ENCODE assay signal across 22 cellular contexts in genomic region chr2:54726940-54727339, GRCh38. TPM values are rescaled to one million over a fixed set of nuclear protein-coding genes. Genes with fewer than 3 reads are reported as not detected.
DNase-seq lines count a peak whose midpoint lies in the region; TF ChIP-seq lines count a peak whose summit lies in the region.
"Had no signal": no experiment of that assay in that cellular context is flagged by ENCODE, and none has a peak within 500 bp of the region (broad histone marks: within the 10 kb centered on the region; RNA-seq: fewer than 3 reads in every experiment).

No MANE protein-coding gene starts in this region.

- H3K27me3 Mint-ChIP-seq in neural crest cell (ENCODE audit: low read depth) = peaks cover 47% of the 10 kb centered on the region

- H3K9me3 ChIP-seq in OCI-LY7 (ENCODE audit: low read length) = peaks cover 5% of the 10 kb centered on the region; the same call in 1 of the 2 replicates
- H3K9me3 ChIP-seq: A549, Peyer's patch, SK-N-SH had no signal

- in situ Hi-C loops in G401 (cut with HindIII; ENCODE audit: low sequenced_read_pairs) = no loop called here

- peak overlapping the region; percentile 79 for H3K4me3 ChIP-seq in OCI-LY7 (ENCODE audit: low read depth, low read length, poor library complexity, severe bottlenecking)
- H3K4me3 ChIP-seq in dorsolateral prefrontal cortex = peak overlapping the region in 41 of 59 donors; percentile 1 to 97 (median 88)
- H3K4me3 ChIP-seq: A549, Peyer's patch had no signal

- H3K36me3 Mint-ChIP-seq in neural crest cell (ENCODE audit: low read depth) = no peaks in the 10 kb centered on the region

- H3K36me3 ChIP-seq in OCI-LY7 (ENCODE audit: insufficient read depth, low read length) = peaks cover 51% of the 10 kb centered on the region
- H3K36me3 ChIP-seq: Peyer's patch had no signal

- H3K27me3 ChIP-seq in dorsolateral prefrontal cortex = no peaks in the 10 kb centered on the region
- H3K27me3 ChIP-seq: Peyer's patch had no signal

- peaks cover 23% of the 10 kb centered on the region for H4K20me1 ChIP-seq in OCI-LY7 (ENCODE audit: insufficient read depth, low read length)

- H3K4me3 Mint-ChIP-seq in neural crest cell = peak overlapping the region; percentile 42
- H3K4me3 Mint-ChIP-seq: CD8-positive, alpha-beta T cell had no signal

- intact Hi-C loops in OCI-LY7 (cut with micrococcal nuclease; ENCODE audit: unreplicated experiment) (no loop called here), dorsolateral prefrontal cortex (cut with DNase I) (loop anchor here (10.0 kb wide), 5 partner anchors 238 to 788 kb away; partner anchors contain the start of gene CFAP36 (in 1 of the 2))

- TSS peak; percentile 11 for BruUV-seq in OCI-LY7 (replicated peaks; lab: Mats Ljungman, UMichigan)

- peaks cover 22% of the 10 kb centered on the region for H3K4me1 Mint-ChIP-seq in neural crest cell

- peaks cover 48% of the 10 kb centered on the region for H3K4me1 ChIP-seq in OCI-LY7 (ENCODE audit: insufficient read depth, low read length, poor library complexity, severe bottlenecking)

- POLR2A ChIA-PET in OCI-LY7 (lab: Charles Lee) = interaction anchor here (0.6 to 2.6 kb wide), 16 partner anchors 8 to 750 kb away, joined by 3 to 15 read pairs (median 5); no protein-coding TSS in a partner anchor

- H3K27ac Mint-ChIP-seq in neural crest cell (ENCODE audit: unreplicated experiment) = no peak overlapping the region
- H3K27ac Mint-ChIP-seq: CD8-positive, alpha-beta T cell had no signal

- CTCF ChIA-PET in OCI-LY7 (lab: Charles Lee; ENCODE audit: unreplicated experiment) = interaction anchor here (0.8 kb wide), 2 partner anchors 9 to 23 kb away, joined by 3 read pairs; no protein-coding TSS in a partner anchor

- no peaks in the 10 kb centered on the region for H3K9me2 ChIP-seq in OCI-LY7 (ENCODE audit: insufficient read depth, low read length)
- H3K9me2 ChIP-seq: SK-N-SH had no signal

- TF ChIP-seq CTCF in OCI-LY7 (conservative IDR thresholded peaks at IDR 0.05; ENCODE audit: low read length) (no peak), dorsolateral prefrontal cortex (IDR thresholded peaks at IDR 0.05 in 54 of 56, conservative IDR thresholded peaks at IDR 0.05 in 2 of 56; ENCODE audit: low read depth in 1 of 56, partially characterized antibody in 56 of 56) (no peak), neural crest cell (conservative IDR thresholded peaks at IDR 0.05) (no peak)

- peak overlapping the region; percentile 52 for H3K27ac ChIP-seq in OCI-LY7 (ENCODE audit: low read depth, low read length, poor library complexity, severe bottlenecking)
- H3K27ac ChIP-seq in dorsolateral prefrontal cortex = peak overlapping the region in 9 of 59 donors; percentile 1 to 86 (median 54)
- H3K27ac ChIP-seq: A549, Peyer's patch had no signal

- H3K4me2 ChIP-seq in OCI-LY7 (ENCODE audit: low read length) = peak overlapping the region; percentile 91
- H3K4me2 ChIP-seq: A549, SK-N-SH had no signal

- no peak overlapping the region for H2AFZ ChIP-seq in OCI-LY7 (ENCODE audit: low read length)

- DNase-seq in G401 (ENCODE audit: low spot score) (peak; percentile 53), OCI-LY7 (ENCODE audit: low spot score) (peak; percentile 14), dorsolateral prefrontal cortex (no peak), neural crest cell (ENCODE audit: low read depth, low spot score) (no peak), pons (ENCODE audit: low spot score) (no peak), CD1c-positive myeloid dendritic cell (ENCODE audit: extremely low spot score) (no peak)
- DNase-seq in activated CD8-positive, alpha-beta memory T cell treated with anti-CD3 and anti-CD28 coated beads for 24 hours = no peak
- DNase-seq: AML-193; CD8-positive, alpha-beta T cell; DMS 273 treated with DMSO at 0.1 percent for 48 hours; DMS79; Kasumi-1; MV-4-11; NCI-H1105; NCI-H146; NCI-H2029; NCI-H446 treated with DMSO at 0.1 percent for 48 hours; NCI-H526; Peyer's patch; SIG-M5; SK-N-SH had no signal

- H3K79me2 ChIP-seq in OCI-LY7 (ENCODE audit: insufficient read depth, low read depth, low read length) = peaks cover 76% of the 10 kb centered on the region

- H3K9me3 Mint-ChIP-seq in neural crest cell = no peaks in the 10 kb centered on the region
- H3K9me3 Mint-ChIP-seq: CD8-positive, alpha-beta T cell had no signal

RNA-seq across cellular contexts. Expression of gene EML6, which starts 3.5 kb away (rescaled TPM):
- total RNA-seq in G401 (2014; rRNA removed; shearing (Covaris generic)) = 0.20 and 4.2 TPM in 2 replicates
- total RNA-seq in OCI-LY7 (2014; rRNA removed; shearing (Covaris generic)) = 298 and 367 TPM in 2 replicates
- total RNA-seq in OCI-LY7 (2022) (310 and 338 TPM in 2 replicates), dorsolateral prefrontal cortex (10 to 100 TPM; 19.0 to 50.3 (median 33.2) TPM), neural crest cell (7.4 and 8.1 TPM in 2 replicates)

Comparison
In these comparisons a context has a peak if more than half of its experiments do, and no peak if none do; other contexts are left out.
1. DNase-seq: peak in G401 (single experiment) and OCI-LY7 (single experiment); none in dorsolateral prefrontal cortex (0 of 10), neural crest cell (single experiment), pons (single experiment), CD1c-positive myeloid dendritic cell (single experiment) and activated CD8-positive, alpha-beta memory T cell treated with anti-CD3 and anti-CD28 coated beads for 24 hours (single experiment).
2. RNA of gene EML6, which starts 3.5 kb away (total RNA-seq): 298 to 367 TPM in OCI-LY7; 19.0 to 50.3 TPM in dorsolateral prefrontal cortex, 7.4 to 8.1 TPM in neural crest cell and 0.20 to 4.2 TPM in G401; every median in the first group is over 4 times any median in the second.